In genomic region chr2:239315308-239315707, GRCh38 we compare ENCODE assay signal across 19 cellular contexts.
DNase-seq lines count a peak whose midpoint lies in the region; ATAC-seq, FAIRE-seq and TF ChIP-seq lines count a peak whose summit lies in the region.
"Had no signal": no experiment of that assay in that cellular context is flagged by ENCODE, and none has a peak within 500 bp of the region (broad histone marks: within the 10 kb centered on the region; RNA-seq: fewer than 3 reads in every experiment).

No MANE protein-coding gene starts in this region.

- DNase-seq in CD8-positive, alpha-beta memory T cell, result peak in 1 of 5 donors; percentile 37
- DNase-seq in GM19240 (ENCODE audit: insufficient read length, low spot score) (peak; percentile 36), GM12878 (ENCODE audit: low read depth, low spot score) (no peak), sciatic nerve (ENCODE audit: low spot score) (peak; percentile 19), glomerular visceral epithelial cell (ENCODE audit: extremely low spot score) (no peak)
- DNase-seq in activated naive CD8-positive, alpha-beta T cell treated with anti-CD3 and anti-CD28 coated beads, Interleukin-2, amount 50 U/mL, for 24 hours, result no peak
- DNase-seq: activated CD4-positive, alpha-beta T cell treated with anti-CD3 and anti-CD28 coated beads, Interleukin-2, amount 50 U/mL, for 4 hours; activated gamma-delta T cell treated with Interleukin-2 at 50 U/mL for 16 hours; DMS79 treated with DMSO at 0.1 percent for 48 hours; NCI-H69; SK-N-SH; stimulated activated naive CD4-positive, alpha-beta T cell treated with Interleukin-2 at 50 U/mL for 16 hours had no signal

- H3K36me3 Mint-ChIP-seq in CD8-positive, alpha-beta memory T cell, result peaks cover 0 to 9% (median 0%) of the 10 kb centered on the region in 3 donors
- H3K36me3 Mint-ChIP-seq in activated naive CD8-positive, alpha-beta T cell treated with anti-CD3 and anti-CD28 coated beads, Interleukin-2, amount 50 U/mL, for 24 hours (ENCODE audit: low read depth), result peaks cover 10% of the 10 kb centered on the region

- no peak for TF ChIP-seq RAD21 in GM12878 (IDR thresholded peaks at IDR 0.05; ENCODE audit: insufficient read depth, low read depth, low read length)

- in situ Hi-C loops in GM12878 (cut with MboI), result no loop called here

- RAD21 ChIA-PET in GM12878 (lab: Charles Lee; ENCODE audit: unreplicated experiment), result no interaction called here

- H2AFZ ChIP-seq in GM12878 (ENCODE audit: control insufficient read depth, low read depth, low read length), result no peak overlapping the region

- H3K9me3 Mint-ChIP-seq in CD8-positive, alpha-beta memory T cell, result no peaks in the 10 kb centered on the region
- H3K9me3 Mint-ChIP-seq in activated naive CD8-positive, alpha-beta T cell treated with anti-CD3 and anti-CD28 coated beads, Interleukin-2, amount 50 U/mL, for 24 hours, result peaks cover 5% of the 10 kb centered on the region
- H3K9me3 Mint-ChIP-seq: dendritic cell treated with granulocyte-macrophage colony-stimulating factor and Interleukin-4, amounts not matched to agents 40 ng/mL and 50 ng/mL, for 4 days had no signal

- H3K27ac Mint-ChIP-seq in CD8-positive, alpha-beta memory T cell, result peak overlapping the region; percentile 35 to 86 (median 62)
- no peak overlapping the region for H3K27ac Mint-ChIP-seq in activated naive CD8-positive, alpha-beta T cell treated with anti-CD3 and anti-CD28 coated beads, Interleukin-2, amount 50 U/mL, for 24 hours
- H3K27ac Mint-ChIP-seq: dendritic cell treated with granulocyte-macrophage colony-stimulating factor and Interleukin-4, amounts not matched to agents 40 ng/mL and 50 ng/mL, for 4 days had no signal

- H3K27me3 Mint-ChIP-seq in CD8-positive, alpha-beta memory T cell, result peaks cover 0 to 3% of the 10 kb centered on the region in 2 donors
- H3K27me3 Mint-ChIP-seq in activated naive CD8-positive, alpha-beta T cell treated with anti-CD3 and anti-CD28 coated beads, Interleukin-2, amount 50 U/mL, for 24 hours, result no peaks in the 10 kb centered on the region
- H3K27me3 Mint-ChIP-seq: dendritic cell treated with granulocyte-macrophage colony-stimulating factor and Interleukin-4, amounts not matched to agents 40 ng/mL and 50 ng/mL, for 4 days had no signal

- intact Hi-C loops in GM12878 (cut with micrococcal nuclease; ENCODE audit: unreplicated experiment), result no loop called here
- intact Hi-C loops in sciatic nerve (cut with DNase I), result no loop called here

- H4K20me1 ChIP-seq in GM12878 (ENCODE audit: control insufficient read depth, insufficient read depth), result no peaks in the 10 kb centered on the region

- peak overlapping the region; percentile 26 to 80 (median 73) for H3K4me3 Mint-ChIP-seq in CD8-positive, alpha-beta memory T cell
- H3K4me3 Mint-ChIP-seq in activated naive CD8-positive, alpha-beta T cell treated with anti-CD3 and anti-CD28 coated beads, Interleukin-2, amount 50 U/mL, for 24 hours, result no peak overlapping the region
- H3K4me3 Mint-ChIP-seq: dendritic cell treated with granulocyte-macrophage colony-stimulating factor and Interleukin-4, amounts not matched to agents 40 ng/mL and 50 ng/mL, for 4 days had no signal

- no peaks in the 10 kb centered on the region for H3K9me3 ChIP-seq in CD8-positive, alpha-beta memory T cell (ENCODE audit: low read length)
- H3K9me3 ChIP-seq in GM12878 (replicated peaks; ENCODE audit: control insufficient read depth, insufficient read depth, low read length), result peaks cover 4% of the 10 kb centered on the region; the same call in 2 of the 3 replicates
- H3K9me3 ChIP-seq: HAP-1, SK-N-SH had no signal

- H3K79me2 ChIP-seq in GM12878 (ENCODE audit: control insufficient read depth, insufficient read depth, low read length), result no peaks in the 10 kb centered on the region

- no peak for TF ChIP-seq POLR2A in GM12878 (IDR thresholded peaks at IDR 0.05; ENCODE audit: low read depth, low read length)

- CTCF ChIA-PET in CD8-positive, alpha-beta memory T cell (lab: Charles Lee), result no interaction called here
- CTCF ChIA-PET in GM12878 (lab: Yijun Ruan, JAX), result no interaction called here

- H3K4me1 Mint-ChIP-seq in CD8-positive, alpha-beta memory T cell, result peaks cover 39 to 41% (median 40%) of the 10 kb centered on the region in 3 donors
- peaks cover 47% of the 10 kb centered on the region for H3K4me1 Mint-ChIP-seq in activated naive CD8-positive, alpha-beta T cell treated with anti-CD3 and anti-CD28 coated beads, Interleukin-2, amount 50 U/mL, for 24 hours

- H3K36me3 ChIP-seq in CD8-positive, alpha-beta memory T cell (ENCODE audit: insufficient read depth, low read length), result no peaks in the 10 kb centered on the region
- no peaks in the 10 kb centered on the region for H3K36me3 ChIP-seq in GM12878 (ENCODE audit: control insufficient read depth in 2 of 2, insufficient read depth in 2 of 2, low read length in 1 of 2)
- H3K36me3 ChIP-seq: HAP-1, heart left ventricle had no signal

- H3K4me3 ChIP-seq in CD8-positive, alpha-beta memory T cell (ENCODE audit: low read length), result no peak overlapping the region
- H3K4me3 ChIP-seq in GM12878, result no peak overlapping the region
- H3K4me3 ChIP-seq: HAP-1, heart left ventricle, skin epidermis had no signal

- peak; percentile 87 for ATAC-seq in GM12878
- no peak for ATAC-seq in sciatic nerve
- no peak for ATAC-seq in activated naive CD8-positive, alpha-beta T cell treated with anti-CD3 and anti-CD28 coated beads, Interleukin-2, amount 50 U/mL, for 24 hours
- no peak for ATAC-seq in HG03039 (IDR thresholded peaks at IDR 0.05; ENCODE audit: unreplicated experiment)
- ATAC-seq: heart left ventricle had no signal

- POLR2A ChIA-PET in CD8-positive, alpha-beta memory T cell (lab: Charles Lee), result no interaction called here
- POLR2A ChIA-PET in GM12878 (lab: Charles Lee), result no interaction called here

- no peak overlapping the region for H3K27ac ChIP-seq in CD8-positive, alpha-beta memory T cell (ENCODE audit: low read depth, low read length)
- no peak overlapping the region for H3K27ac ChIP-seq in GM12878 (ENCODE audit: control insufficient read depth, insufficient read depth)

- SMC1A ChIA-PET in GM12878 (lab: Charles Lee; ENCODE audit: uncharacterized antibody, unreplicated experiment), result interaction anchor here (1.3 kb wide), 1 partner anchor 12 kb away, joined by 4 read pairs; no protein-coding TSS in a partner anchor

- H3K4me2 ChIP-seq in GM12878 (ENCODE audit: control insufficient read depth, insufficient read depth), result no peak overlapping the region; the same call in 1 of the 2 replicates
- H3K4me2 ChIP-seq: SK-N-SH had no signal

- WGBS in GM12878 (ENCODE audit: insufficient coverage, insufficient replicate concordance, low lambda C conversion rate, missing lambda C conversion rate), result 13% methylated on average over 10 of the region's 10 CpGs

- no peaks in the 10 kb centered on the region for H3K27me3 ChIP-seq in CD8-positive, alpha-beta memory T cell (ENCODE audit: insufficient read depth, low read length, poor library complexity, severe bottlenecking)
- H3K27me3 ChIP-seq in GM12878 (replicated peaks in 1 of 2; ENCODE audit: control insufficient read depth in 2 of 2, insufficient read depth in 2 of 2, low read length in 1 of 2), result no peaks in the 10 kb centered on the region
- H3K27me3 ChIP-seq: heart left ventricle had no signal

- H3K4me1 ChIP-seq in CD8-positive, alpha-beta memory T cell (ENCODE audit: insufficient read depth, low read length), result peaks cover 8% of the 10 kb centered on the region
- peaks cover 12% of the 10 kb centered on the region for H3K4me1 ChIP-seq in GM12878 (ENCODE audit: control insufficient read depth, insufficient read depth, low read length)
- H3K4me1 ChIP-seq: HAP-1 had no signal

- no TSS peak for BruUV-seq in GM12878 (replicated peaks; lab: Mats Ljungman, UMichigan)

- FAIRE-seq in GM12878 (lab: Jason Lieb, UNC), result peak; percentile 72
- FAIRE-seq: islet of Langerhans, TTC549 had no signal

- TF ChIP-seq CTCF in GM12878 (IDR thresholded peaks at IDR 0.05 in 2 of 3, conservative IDR thresholded peaks at IDR 0.05 in 1 of 3; ENCODE audit: control insufficient read depth in 2 of 3, extremely low read depth in 1 of 3, insufficient read depth in 1 of 3, low read depth in 3 of 3, low read length in 3 of 3), result no peak

- no peak for TF ChIP-seq EP300 in GM12878 (IDR thresholded peaks at IDR 0.05; ENCODE audit: borderline replicate concordance in 1 of 2, control insufficient read depth in 1 of 2, low read depth in 2 of 2, low read length in 2 of 2)

- H3K9ac ChIP-seq in GM12878 (ENCODE audit: control insufficient read depth, insufficient read depth, low read length), result no peak overlapping the region
- H3K9ac ChIP-seq: SK-N-SH had no signal

TF ChIP-seq in GM12878, 131 proteins besides CTCF, POLR2A, EP300 and RAD21 (continues in another document):
- TF ChIP-seq RAD51 (IDR thresholded peaks at IDR 0.05) (no peak), LARP7 (IDR thresholded peaks at IDR 0.05) (no peak), WRNIP1 (IDR thresholded peaks at IDR 0.05; ENCODE audit: borderline replicate concordance, low read depth, low read length) (no peak), BMI1 (IDR thresholded peaks at IDR 0.05; ENCODE audit: borderline replicate concordance) (no peak), FOXK2 (IDR thresholded peaks at IDR 0.05) (no peak), SREBF1 (IDR thresholded peaks at IDR 0.05; ENCODE audit: low read length) (no peak), EED (IDR thresholded peaks at IDR 0.05; ENCODE audit: low read depth) (peak; percentile 70)
- TF ChIP-seq, protein P1, sequence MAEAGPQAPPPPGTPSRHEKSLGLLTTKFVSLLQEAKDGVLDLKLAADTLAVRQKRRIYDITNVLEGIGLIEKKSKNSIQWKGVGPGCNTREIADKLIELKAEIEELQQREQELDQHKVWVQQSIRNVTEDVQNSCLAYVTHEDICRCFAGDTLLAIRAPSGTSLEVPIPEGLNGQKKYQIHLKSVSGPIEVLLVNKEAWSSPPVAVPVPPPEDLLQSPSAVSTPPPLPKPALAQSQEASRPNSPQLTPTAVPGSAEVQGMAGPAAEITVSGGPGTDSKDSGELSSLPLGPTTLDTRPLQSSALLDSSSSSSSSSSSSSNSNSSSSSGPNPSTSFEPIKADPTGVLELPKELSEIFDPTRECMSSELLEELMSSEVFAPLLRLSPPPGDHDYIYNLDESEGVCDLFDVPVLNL (IDR thresholded peaks at IDR 0.05; ENCODE audit: low read depth, low read length), result no peak

Comparison
In these comparisons a context has a peak if more than half of its experiments do, and no peak if none do; other contexts are left out.
1. DNase-seq: peak in GM19240 (single experiment) and sciatic nerve (single experiment); none in GM12878 (single experiment), glomerular visceral epithelial cell (single experiment) and activated naive CD8-positive, alpha-beta T cell treated with anti-CD3 and anti-CD28 coated beads, Interleukin-2, amount 50 U/mL, for 24 hours (single experiment).